In the genomic region with DNA sequence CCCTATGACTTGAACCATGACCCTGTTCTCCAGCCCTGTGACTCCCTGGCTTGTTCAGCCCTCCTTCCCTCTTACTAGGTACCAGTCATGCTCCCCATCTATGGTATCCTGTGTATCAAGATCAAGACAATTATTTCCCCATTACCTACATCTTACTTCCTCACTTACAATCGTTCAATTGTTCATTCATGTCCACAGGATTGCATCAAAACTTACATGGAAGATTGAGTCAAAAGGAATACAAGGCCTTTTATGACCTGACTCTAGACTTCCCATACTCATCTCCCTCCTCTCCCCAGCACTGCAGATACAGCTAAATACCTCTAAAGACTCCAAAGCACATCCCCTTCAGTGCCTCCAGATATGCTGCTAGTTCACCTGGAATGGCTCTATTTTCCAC, we compare ENCODE assay signal across 30 cellular contexts.
"Had no signal": no experiment of that assay in that cellular context is flagged by ENCODE, and none has a peak within 500 bp of the region (broad histone marks: within the 10 kb centered on the region; RNA-seq: fewer than 3 reads in every experiment).

No MANE protein-coding gene starts in this region.

- H3K4me3 ChIP-seq: ascending aorta, coronary artery, dorsolateral prefrontal cortex, esophagus muscularis mucosa, gastrocnemius medialis, heart left ventricle had no signal

- H3K36me3 ChIP-seq: ascending aorta, gastrocnemius medialis had no signal

- H3K4me3 Mint-ChIP-seq: activated CD4-positive, alpha-beta memory T cell treated with anti-CD3 and anti-CD28 coated beads for 36 hours; activated CD4-positive, alpha-beta T cell treated with anti-CD3 and anti-CD28 coated beads for 36 hours; activated CD4-positive, alpha-beta T cell treated with anti-CD3 and anti-CD28 coated beads, Interleukin-2, amount 10 ng/mL, durations not matched to agents 24 days and 14 days; activated naive CD4-positive, alpha-beta T cell treated with anti-CD3 and anti-CD28 coated beads, Interleukin-2, amount 10 ng/mL, durations not matched to agents 7 days and 5 days; activated naive CD8-positive, alpha-beta T cell treated with anti-CD3 and anti-CD28 coated beads, Interleukin-2, amount 10 ng/mL, durations not matched to agents 7 days and 5 days; activated T-cell treated with anti-CD3 and anti-CD28 coated beads, Interleukin-2, amount 50 U/mL, for 24 hours; activated T-cell treated with anti-CD3 and anti-CD28 coated beads, Interleukin-2, amount 50 U/mL, for 72 hours; brain; central memory CD8-positive, alpha-beta T cell; dendritic cell treated with granulocyte-macrophage colony-stimulating factor and Interleukin-4, amounts not matched to agents 40 ng/mL and 50 ng/mL, for 4 days; endodermal cell had no signal

- FAIRE-seq: bronchial epithelial cell had no signal

- H3K27me3 Mint-ChIP-seq: activated CD4-positive, alpha-beta T cell treated with anti-CD3 and anti-CD28 coated beads, Interleukin-2, amount 10 ng/mL, durations not matched to agents 24 days and 14 days; activated naive CD4-positive, alpha-beta T cell treated with anti-CD3 and anti-CD28 coated beads, Interleukin-2, amount 10 ng/mL, durations not matched to agents 7 days and 5 days; brain had no signal

- H3K27ac ChIP-seq: ascending aorta, coronary artery, esophagus muscularis mucosa, foreskin keratinocyte, gastrocnemius medialis, heart left ventricle had no signal

- H3K4me1 Mint-ChIP-seq: activated CD4-positive, alpha-beta T cell treated with anti-CD3 and anti-CD28 coated beads for 36 hours; activated CD4-positive, alpha-beta T cell treated with anti-CD3 and anti-CD28 coated beads, Interleukin-2, amount 10 ng/mL, durations not matched to agents 24 days and 14 days; activated naive CD4-positive, alpha-beta T cell treated with anti-CD3 and anti-CD28 coated beads, Interleukin-2, amount 10 ng/mL, durations not matched to agents 7 days and 5 days; activated naive CD8-positive, alpha-beta T cell treated with anti-CD3 and anti-CD28 coated beads, Interleukin-2, amount 10 ng/mL, durations not matched to agents 7 days and 5 days; central memory CD8-positive, alpha-beta T cell; endodermal cell had no signal

- DNase-seq: activated CD4-positive, alpha-beta memory T cell treated with anti-CD3 and anti-CD28 coated beads for 36 hours; activated CD4-positive, alpha-beta T cell treated with anti-CD3 and anti-CD28 coated beads for 36 hours; activated CD4-positive, alpha-beta T cell treated with anti-CD3 and anti-CD28 coated beads, Interleukin-2, amount 10 ng/mL, durations not matched to agents 24 days and 14 days; activated CD4-positive, CD25-positive, alpha-beta regulatory T cell; activated CD4-positive, CD25-positive, alpha-beta regulatory T cell treated with anti-CD3 and anti-CD28 coated beads, Interleukin-2, amount 50 U/mL, for 72 hours; activated CD8-positive, alpha-beta memory T cell treated with anti-CD3 and anti-CD28 coated beads, Interleukin-2, amount 50 U/mL, for 48 hours; activated gamma-delta T cell; activated naive CD4-positive, alpha-beta T cell; activated naive CD4-positive, alpha-beta T cell treated with anti-CD3 and anti-CD28 coated beads, Interleukin-2, amount 10 ng/mL, durations not matched to agents 7 days and 5 days; activated naive CD8-positive, alpha-beta T cell treated with anti-CD3 and anti-CD28 coated beads, Interleukin-2, amount 10 ng/mL, durations not matched to agents 7 days and 5 days; activated T-cell treated with anti-CD3 and anti-CD28 coated beads for 4 hours; activated T-cell treated with anti-CD3 and anti-CD28 coated beads, Interleukin-2, amount 50 U/mL, for 24 hours; activated T-cell treated with anti-CD3 and anti-CD28 coated beads, Interleukin-2, amount 50 U/mL, for 72 hours; dorsolateral prefrontal cortex; effector memory CD4-positive, alpha-beta T cell; endodermal cell; erythroblast; gastrocnemius medialis; glutamatergic neuron; heart left ventricle; hypothalamus had no signal

- H3K27ac Mint-ChIP-seq: activated CD4-positive, alpha-beta memory T cell treated with anti-CD3 and anti-CD28 coated beads for 36 hours; activated CD4-positive, alpha-beta T cell treated with anti-CD3 and anti-CD28 coated beads for 36 hours; activated CD4-positive, alpha-beta T cell treated with anti-CD3 and anti-CD28 coated beads, Interleukin-2, amount 10 ng/mL, durations not matched to agents 24 days and 14 days; activated naive CD4-positive, alpha-beta T cell treated with anti-CD3 and anti-CD28 coated beads, Interleukin-2, amount 10 ng/mL, durations not matched to agents 7 days and 5 days; activated naive CD4-positive, alpha-beta T cell treated with anti-CD3 and anti-CD28 coated beads, Interleukin-2, amount 50 U/mL, for 72 hours; activated naive CD8-positive, alpha-beta T cell treated with anti-CD3 and anti-CD28 coated beads, Interleukin-2, amount 10 ng/mL, durations not matched to agents 7 days and 5 days; activated T-cell treated with anti-CD3 and anti-CD28 coated beads, Interleukin-2, amount 50 U/mL, for 24 hours; activated T-cell treated with anti-CD3 and anti-CD28 coated beads, Interleukin-2, amount 50 U/mL, for 72 hours; dendritic cell treated with granulocyte-macrophage colony-stimulating factor and Interleukin-4, amounts not matched to agents 40 ng/mL and 50 ng/mL, for 4 days; endodermal cell had no signal

- ATAC-seq: activated CD4-positive, alpha-beta T cell treated with anti-CD3 and anti-CD28 coated beads for 36 hours; activated naive CD4-positive, alpha-beta T cell treated with anti-CD3 and anti-CD28 coated beads, Interleukin-2, amount 50 U/mL, for 72 hours; activated T-cell treated with anti-CD3 and anti-CD28 coated beads, Interleukin-2, amount 50 U/mL, for 72 hours; foreskin keratinocyte; gastrocnemius medialis; heart left ventricle had no signal

- H3K27me3 ChIP-seq: ascending aorta, dorsolateral prefrontal cortex, esophagus muscularis mucosa, foreskin keratinocyte, gastrocnemius medialis, heart left ventricle had no signal

- H3K9me3 Mint-ChIP-seq: activated CD4-positive, alpha-beta memory T cell treated with anti-CD3 and anti-CD28 coated beads for 36 hours; activated CD4-positive, alpha-beta T cell treated with anti-CD3 and anti-CD28 coated beads, Interleukin-2, amount 10 ng/mL, durations not matched to agents 24 days and 14 days; activated naive CD4-positive, alpha-beta T cell treated with anti-CD3 and anti-CD28 coated beads, Interleukin-2, amount 10 ng/mL, durations not matched to agents 7 days and 5 days; activated naive CD8-positive, alpha-beta T cell treated with anti-CD3 and anti-CD28 coated beads, Interleukin-2, amount 10 ng/mL, durations not matched to agents 7 days and 5 days; activated T-cell treated with anti-CD3 and anti-CD28 coated beads, Interleukin-2, amount 50 U/mL, for 24 hours; brain; endodermal cell had no signal

- H3K36me3 Mint-ChIP-seq: activated CD4-positive, alpha-beta memory T cell treated with anti-CD3 and anti-CD28 coated beads for 36 hours; activated naive CD4-positive, alpha-beta T cell treated with anti-CD3 and anti-CD28 coated beads, Interleukin-2, amount 10 ng/mL, durations not matched to agents 7 days and 5 days; activated naive CD4-positive, alpha-beta T cell treated with anti-CD3 and anti-CD28 coated beads, Interleukin-2, amount 50 U/mL, for 72 hours; activated naive CD8-positive, alpha-beta T cell treated with anti-CD3 and anti-CD28 coated beads, Interleukin-2, amount 10 ng/mL, durations not matched to agents 7 days and 5 days had no signal

- H3K4me1 ChIP-seq: ascending aorta, foreskin keratinocyte, gastrocnemius medialis, heart left ventricle had no signal
